ENCODE assay signal across 9 cellular contexts in the genomic region with DNA sequence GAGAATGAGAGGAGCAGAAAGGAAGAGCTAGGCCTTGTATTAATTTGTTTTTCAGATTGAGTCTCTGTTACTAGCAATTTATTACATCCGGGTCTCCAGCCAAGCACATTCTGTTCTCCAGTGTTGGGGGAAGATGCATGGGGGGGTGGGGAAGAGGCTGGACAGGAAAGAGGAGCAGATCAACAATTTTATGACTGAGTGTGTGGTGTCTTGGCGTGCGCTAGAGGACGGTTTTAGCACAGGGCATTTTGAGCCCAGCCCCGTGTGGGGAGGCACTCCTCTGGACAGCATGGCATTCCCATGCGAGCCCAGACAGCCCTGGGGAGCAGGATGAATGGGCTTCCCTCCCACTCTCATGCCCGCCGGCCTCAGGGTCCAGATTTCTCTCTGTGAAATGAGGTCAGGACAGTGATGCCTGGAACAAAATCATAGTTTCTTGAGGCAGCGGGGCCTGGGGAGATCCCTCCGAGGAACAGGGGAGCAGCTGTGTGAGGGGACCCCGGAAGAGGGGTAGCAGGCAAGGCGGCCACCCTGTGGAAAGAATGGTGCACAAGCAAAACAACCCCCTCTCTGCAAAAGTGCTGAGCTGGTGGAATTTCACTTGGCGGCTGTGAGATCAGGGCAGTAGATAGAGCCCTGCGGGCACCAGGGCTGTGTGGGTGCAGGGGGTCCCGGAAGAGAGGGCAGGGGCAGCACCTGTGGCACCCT. TPM values are rescaled to one million over a fixed set of nuclear protein-coding genes. Genes with fewer than 3 reads are reported as not detected.
DNase-seq lines count a peak whose midpoint lies in the region; ATAC-seq, FAIRE-seq and TF ChIP-seq lines count a peak whose summit lies in the region.
"Had no signal": no experiment of that assay in that cellular context is flagged by ENCODE, and none has a peak within 500 bp of the region (broad histone marks: within the 10 kb centered on the region; RNA-seq: fewer than 3 reads in every experiment).

No MANE protein-coding gene starts in this region.

- TF ChIP-seq POLR2A in prostate gland (IDR thresholded peaks at IDR 0.05) = no peak
- no peak for TF ChIP-seq POLR2A in H54 (IDR thresholded peaks at IDR 0.05; ENCODE audit: low read depth, low read length)

- TF ChIP-seq CTCF in C4-2B (conservative IDR thresholded peaks at IDR 0.05) = no peak
- TF ChIP-seq CTCF in bronchial epithelial cell (IDR thresholded peaks at IDR 0.05; ENCODE audit: insufficient read depth, low read length, severe bottlenecking) = no peak
- peak in 2 of 4 experiments; percentile 9 to 46 for TF ChIP-seq CTCF in prostate gland (IDR thresholded peaks at IDR 0.05)

- H3K9me3 ChIP-seq in iPS-15b (ENCODE audit: control insufficient read depth, insufficient read depth, low read length) (no peaks in the 10 kb centered on the region), prostate gland (no peaks in the 10 kb centered on the region)

- FAIRE-seq in bronchial epithelial cell (lab: Jason Lieb, UNC) = no peak
- FAIRE-seq in H54 (lab: Jason Lieb, UNC) = no peak

- intact Hi-C loops in prostate gland (cut with DNase I) = loop anchor here (2.0 kb wide), 1 partner anchor 14 kb away; no protein-coding TSS in a partner anchor

- DNase-seq in bronchial epithelial cell (ENCODE audit: low read depth) (peak; percentile 35), prostate gland (ENCODE audit: low spot score) (peak; percentile 96), inferior parietal cortex (ENCODE audit: extremely low spot score) (no peak), kidney tubule cell (ENCODE audit: low spot score) (no peak), H54 (ENCODE audit: insufficient read length, low spot score) (no peak)
- DNase-seq: effector CD8-positive, alpha-beta T cell had no signal

- peak overlapping the region; percentile 28 for H3K9ac ChIP-seq in iPS-15b (ENCODE audit: low read depth, low read length)

- H3K27ac ChIP-seq in C4-2B (peak overlapping the region; percentile 99), prostate gland (peak overlapping the region; percentile 98)

- H3K36me3 ChIP-seq in bronchial epithelial cell (ENCODE audit: control insufficient read depth, insufficient read depth, low read length) (no peaks in the 10 kb centered on the region), iPS-15b (ENCODE audit: control insufficient read depth, insufficient read depth, low read length) (no peaks in the 10 kb centered on the region), prostate gland (no peaks in the 10 kb centered on the region)

- ATAC-seq in HG03025 (IDR thresholded peaks at IDR 0.05; ENCODE audit: low FRiP score, unreplicated experiment) = no peak

- 7% methylated on average over 15 of the region's 15 CpGs for WGBS in prostate gland

- H3K4me3 ChIP-seq in bronchial epithelial cell (ENCODE audit: low read depth, low read length) = no peak overlapping the region
- peak overlapping the region; percentile 5 for H3K4me3 ChIP-seq in iPS-15b (ENCODE audit: low read depth, low read length)
- peak overlapping the region in 1 of 2 donors; percentile 26 for H3K4me3 ChIP-seq in prostate gland

- no peaks in the 10 kb centered on the region for H3K27me3 ChIP-seq in bronchial epithelial cell (ENCODE audit: control insufficient read depth, insufficient read depth, low read length)
- no peaks in the 10 kb centered on the region for H3K27me3 ChIP-seq in iPS-15b (ENCODE audit: control insufficient read depth, insufficient read depth, low read length)
- no peaks in the 10 kb centered on the region for H3K27me3 ChIP-seq in prostate gland (replicated peaks; ENCODE audit: insufficient read depth)

- H3K4me1 ChIP-seq in iPS-15b (ENCODE audit: control insufficient read depth, insufficient read depth, low read length) = peaks cover 66% of the 10 kb centered on the region
- H3K4me1 ChIP-seq in prostate gland (replicated peaks) = peaks cover 67% of the 10 kb centered on the region

RNA-seq across cellular contexts. Expression of a gene that starts 16.3 kb away (rescaled TPM):
- total RNA-seq in bronchial epithelial cell (3.2 and 8.8 TPM in 2 replicates), prostate gland (10 to 100 TPM; 91.9 to 95.9 TPM)

Comparison
In these comparisons a context has a peak if more than half of its experiments do, and no peak if none do; other contexts are left out.
1. DNase-seq: peak in bronchial epithelial cell (single experiment) and prostate gland (single experiment); none in inferior parietal cortex (single experiment), kidney tubule cell (single experiment) and H54 (single experiment).